ENCODE assay signal across 1 cellular context in the genomic region with DNA sequence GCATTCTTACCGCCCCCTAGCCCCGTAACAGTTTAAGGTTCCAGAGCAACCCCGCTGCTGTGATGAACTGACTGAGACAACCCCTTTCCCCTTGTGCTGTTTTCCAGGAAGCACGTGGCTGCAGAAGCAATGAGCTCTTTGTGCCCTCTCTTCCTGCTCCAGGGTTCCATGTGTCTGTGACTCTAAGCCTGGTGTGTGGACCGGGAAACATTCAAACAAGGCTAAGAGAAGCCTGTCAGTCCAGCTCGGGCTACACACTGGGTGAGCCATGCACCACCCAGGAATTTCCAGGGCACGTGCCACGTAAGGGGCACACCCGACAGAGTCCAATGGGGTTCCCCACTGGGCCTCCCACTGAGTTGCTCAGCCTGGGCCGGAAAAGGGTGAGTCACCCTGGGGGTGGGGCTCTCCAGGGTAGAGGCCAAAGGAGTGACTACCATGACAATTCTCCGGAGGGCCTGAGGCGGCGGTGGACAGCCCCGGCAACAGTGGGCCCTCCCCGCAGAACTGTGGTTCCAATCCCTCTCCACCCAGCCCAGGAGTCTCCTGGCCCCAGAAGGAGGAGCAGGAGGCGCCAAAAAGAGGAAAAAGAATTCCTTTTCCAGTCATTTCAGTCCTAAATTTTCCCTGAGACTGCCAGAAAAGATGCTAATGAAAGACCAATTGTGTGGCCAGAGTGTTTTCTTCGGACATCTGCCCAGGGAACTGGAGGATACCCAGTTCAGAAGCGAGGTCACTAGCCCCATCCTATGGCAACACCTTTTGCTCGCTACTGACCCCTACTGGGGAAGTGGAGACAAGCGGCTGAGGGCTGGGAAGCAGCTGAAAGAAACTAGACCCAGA.
TF ChIP-seq lines count a peak whose summit lies in the region.

No MANE protein-coding gene starts in this region.

TF ChIP-seq in SK-N-SH treated with all-trans-retinoic acid at 6 μM for 48 hours, 23 proteins besides CTCF, POLR2A, EP300 and RAD21 (continued from another document):
- TF ChIP-seq, protein P1, sequence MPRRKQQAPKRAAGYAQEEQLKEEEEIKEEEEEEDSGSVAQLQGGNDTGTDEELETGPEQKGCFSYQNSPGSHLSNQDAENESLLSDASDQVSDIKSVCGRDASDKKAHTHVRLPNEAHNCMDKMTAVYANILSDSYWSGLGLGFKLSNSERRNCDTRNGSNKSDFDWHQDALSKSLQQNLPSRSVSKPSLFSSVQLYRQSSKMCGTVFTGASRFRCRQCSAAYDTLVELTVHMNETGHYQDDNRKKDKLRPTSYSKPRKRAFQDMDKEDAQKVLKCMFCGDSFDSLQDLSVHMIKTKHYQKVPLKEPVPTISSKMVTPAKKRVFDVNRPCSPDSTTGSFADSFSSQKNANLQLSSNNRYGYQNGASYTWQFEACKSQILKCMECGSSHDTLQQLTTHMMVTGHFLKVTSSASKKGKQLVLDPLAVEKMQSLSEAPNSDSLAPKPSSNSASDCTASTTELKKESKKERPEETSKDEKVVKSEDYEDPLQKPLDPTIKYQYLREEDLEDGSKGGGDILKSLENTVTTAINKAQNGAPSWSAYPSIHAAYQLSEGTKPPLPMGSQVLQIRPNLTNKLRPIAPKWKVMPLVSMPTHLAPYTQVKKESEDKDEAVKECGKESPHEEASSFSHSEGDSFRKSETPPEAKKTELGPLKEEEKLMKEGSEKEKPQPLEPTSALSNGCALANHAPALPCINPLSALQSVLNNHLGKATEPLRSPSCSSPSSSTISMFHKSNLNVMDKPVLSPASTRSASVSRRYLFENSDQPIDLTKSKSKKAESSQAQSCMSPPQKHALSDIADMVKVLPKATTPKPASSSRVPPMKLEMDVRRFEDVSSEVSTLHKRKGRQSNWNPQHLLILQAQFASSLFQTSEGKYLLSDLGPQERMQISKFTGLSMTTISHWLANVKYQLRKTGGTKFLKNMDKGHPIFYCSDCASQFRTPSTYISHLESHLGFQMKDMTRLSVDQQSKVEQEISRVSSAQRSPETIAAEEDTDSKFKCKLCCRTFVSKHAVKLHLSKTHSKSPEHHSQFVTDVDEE (CRISPR knock-in tag; IDR thresholded peaks at IDR 0.05): no peak
- TF ChIP-seq, protein P2, sequence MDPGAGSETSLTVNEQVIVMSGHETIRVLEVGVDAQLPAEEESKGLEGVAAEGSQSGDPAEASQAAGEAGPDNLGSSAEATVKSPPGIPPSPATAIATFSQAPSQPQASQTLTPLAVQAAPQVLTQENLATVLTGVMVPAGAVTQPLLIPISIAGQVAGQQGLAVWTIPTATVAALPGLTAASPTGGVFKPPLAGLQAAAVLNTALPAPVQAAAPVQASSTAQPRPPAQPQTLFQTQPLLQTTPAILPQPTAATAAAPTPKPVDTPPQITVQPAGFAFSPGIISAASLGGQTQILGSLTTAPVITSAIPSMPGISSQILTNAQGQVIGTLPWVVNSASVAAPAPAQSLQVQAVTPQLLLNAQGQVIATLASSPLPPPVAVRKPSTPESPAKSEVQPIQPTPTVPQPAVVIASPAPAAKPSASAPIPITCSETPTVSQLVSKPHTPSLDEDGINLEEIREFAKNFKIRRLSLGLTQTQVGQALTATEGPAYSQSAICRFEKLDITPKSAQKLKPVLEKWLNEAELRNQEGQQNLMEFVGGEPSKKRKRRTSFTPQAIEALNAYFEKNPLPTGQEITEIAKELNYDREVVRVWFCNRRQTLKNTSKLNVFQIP (CRISPR knock-in tag; IDR thresholded peaks at IDR 0.05; ENCODE audit: borderline replicate concordance, low read depth): no peak
